Comparison of ENCODE assay signal across 8 cellular contexts in genomic region chr2:3651686-3652516, GRCh38. TPM values are rescaled to one million over a fixed set of nuclear protein-coding genes. Genes with fewer than 3 reads are reported as not detected.
A peak's percentile ranks its signal among the peaks of the same experiment; 100 is the strongest.
DNase-seq lines count a peak whose midpoint lies in the region; ATAC-seq lines count a peak whose summit lies in the region.

No MANE protein-coding gene starts in this region.

- ATAC-seq in GM18870 (IDR thresholded peaks at IDR 0.05; ENCODE audit: unreplicated experiment) (peak; percentile 82), HG03095 (IDR thresholded peaks at IDR 0.05; ENCODE audit: unreplicated experiment) (peak; percentile 65)
- ATAC-seq in stimulated activated memory B cell treated with anti-CD40 and anti-IgM and Interleukin-4, amounts not matched to agents 10 μg/mL and 1 μg/mL and 100 μg/mL, for 72 hours: peak; percentile 87

- H3K27ac Mint-ChIP-seq in stimulated activated memory B cell treated with anti-CD40 and anti-IgM and Interleukin-4, amounts not matched to agents 10 μg/mL and 1 μg/mL and 100 μg/mL, for 72 hours: peak overlapping the region; percentile 70

- H3K27me3 Mint-ChIP-seq in stimulated activated memory B cell treated with anti-CD40 and anti-IgM and Interleukin-4, amounts not matched to agents 10 μg/mL and 1 μg/mL and 100 μg/mL, for 72 hours: peaks cover 9% of the 10 kb centered on the region

- in situ Hi-C loops in ACHN (cut with HindIII; ENCODE audit: low pct_ligation_motif_present, low pct_unique_long_range_greater_than_20kb, low sequenced_read_pairs): no loop called here

- peak overlapping the region; percentile 82 for H3K4me3 Mint-ChIP-seq in stimulated activated memory B cell treated with anti-CD40 and anti-IgM and Interleukin-4, amounts not matched to agents 10 μg/mL and 1 μg/mL and 100 μg/mL, for 72 hours

- H3K36me3 Mint-ChIP-seq in stimulated activated memory B cell treated with anti-CD40 and anti-IgM and Interleukin-4, amounts not matched to agents 10 μg/mL and 1 μg/mL and 100 μg/mL, for 72 hours: no peaks in the 10 kb centered on the region

- DNase-seq in NCI-H2196 (lab: John Stamatoyannopoulos, UW; ENCODE audit: unreplicated experiment) (peak; percentile 92), epidermal melanocyte (ENCODE audit: insufficient read length, low spot score) (peak; percentile 34), myocyte (ENCODE audit: low read depth) (peak; percentile 48), ACHN (no peak)
- peak; percentile 81 for DNase-seq in activated CD8-positive, alpha-beta memory T cell treated with anti-CD3 and anti-CD28 coated beads, Interleukin-2, amount 50 U/mL, for 48 hours

- peaks cover 22% of the 10 kb centered on the region for H3K4me1 Mint-ChIP-seq in stimulated activated memory B cell treated with anti-CD40 and anti-IgM and Interleukin-4, amounts not matched to agents 10 μg/mL and 1 μg/mL and 100 μg/mL, for 72 hours

- no peaks in the 10 kb centered on the region for H3K9me3 Mint-ChIP-seq in stimulated activated memory B cell treated with anti-CD40 and anti-IgM and Interleukin-4, amounts not matched to agents 10 μg/mL and 1 μg/mL and 100 μg/mL, for 72 hours

RNA-seq across cellular contexts. Expression of gene ALLC, which starts 6.1 kb away (rescaled TPM):
- not detected in 2 replicates for total RNA-seq in myocyte
- polyA plus RNA-seq in myocyte (2012): not detected

RNA-seq across cellular contexts. Expression of gene DCDC2C, which starts 51.5 kb away (rescaled TPM):
- not detected in 2 replicates for total RNA-seq in myocyte
- polyA plus RNA-seq in myocyte (2012): not detected

RNA-seq across cellular contexts. Expression of gene COLEC11, which starts 57.0 kb away (rescaled TPM):
- total RNA-seq in myocyte: not detected in 2 replicates
- 0.08 TPM for polyA plus RNA-seq in myocyte (2012)
